10 cellular contexts compared by ENCODE assay signal in the genomic region with DNA sequence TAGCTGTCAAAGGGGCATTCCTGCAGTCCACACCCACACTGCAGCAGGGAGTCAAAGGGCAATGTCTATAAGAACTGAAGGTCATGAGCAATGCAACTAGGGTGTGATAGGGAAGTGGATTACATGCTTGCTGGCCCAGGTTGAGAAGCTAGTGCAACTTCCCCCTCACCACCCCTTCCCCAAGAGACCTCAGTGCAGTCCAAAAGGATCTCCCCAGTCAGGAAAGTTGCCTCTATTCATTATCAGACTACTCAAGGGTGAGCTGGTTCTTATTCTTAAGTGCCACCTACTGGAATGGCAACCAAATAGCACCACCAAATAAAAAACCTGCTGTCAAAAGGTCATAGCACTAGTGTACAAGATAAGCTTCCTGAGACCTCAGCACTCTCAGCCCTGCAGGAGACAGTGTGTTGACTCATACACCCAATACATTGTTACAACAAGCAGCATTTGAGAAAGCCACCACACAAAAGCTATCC. TPM values are rescaled to one million over a fixed set of nuclear protein-coding genes. Genes with fewer than 3 reads are reported as not detected.
DNase-seq lines count a peak whose midpoint lies in the region; ATAC-seq and TF ChIP-seq lines count a peak whose summit lies in the region.
"Had no signal": no experiment of that assay in that cellular context is flagged by ENCODE, and none has a peak within 500 bp of the region (broad histone marks: within the 10 kb centered on the region; RNA-seq: fewer than 3 reads in every experiment).

No MANE protein-coding gene starts in this region.

- no peaks in the 10 kb centered on the region for H3K27me3 ChIP-seq in RWPE2 (ENCODE audit: insufficient read depth, poor library complexity, severe bottlenecking)
- H3K27me3 ChIP-seq in mesenchymal stem cell (ENCODE audit: control insufficient read depth in 1 of 2, insufficient read depth in 1 of 2, low read length in 2 of 2) = no peaks in the 10 kb centered on the region
- H3K27me3 ChIP-seq: SJCRH30 had no signal

- no peak overlapping the region for H2AFZ ChIP-seq in mesenchymal stem cell (ENCODE audit: low read depth, low read length)

- H3K4me3 ChIP-seq in RWPE2 (ENCODE audit: severe bottlenecking) = no peak overlapping the region
- no peak overlapping the region for H3K4me3 ChIP-seq in mesenchymal stem cell (ENCODE audit: insufficient read depth in 1 of 2, low read depth in 1 of 2, low read length in 2 of 2)
- H3K4me3 ChIP-seq: SJCRH30, thoracic aorta had no signal

- H3K4me1 ChIP-seq in RWPE2 (ENCODE audit: insufficient read depth, poor library complexity, severe bottlenecking) = peaks cover 13% of the 10 kb centered on the region
- H3K4me1 ChIP-seq in mesenchymal stem cell (ENCODE audit: control insufficient read depth, insufficient read depth, low read depth, low read length) = no peaks in the 10 kb centered on the region
- H3K4me1 ChIP-seq: SJCRH30 had no signal

- no peak overlapping the region for H3K14ac ChIP-seq in mesenchymal stem cell (ENCODE audit: low read length in 2 of 2)

- intact Hi-C loops in Calu3 (cut with micrococcal nuclease; ENCODE audit: unreplicated experiment) = no loop called here

- in situ Hi-C loops in GM13976 (cut with MboI; ENCODE audit: low sequenced_read_pairs, unreplicated experiment) = no loop called here

- no peak overlapping the region for H2BK5ac ChIP-seq in mesenchymal stem cell (ENCODE audit: low read depth, low read length, poor library complexity, severe bottlenecking)

- H3K27me3 Mint-ChIP-seq in Calu3 (ENCODE audit: unreplicated experiment) (no peaks in the 10 kb centered on the region), mesothelial cell of epicardium (ENCODE audit: low read depth) (no peaks in the 10 kb centered on the region)

- H3K36me3 ChIP-seq in RWPE2 (ENCODE audit: low read depth) (no peaks in the 10 kb centered on the region), mesenchymal stem cell (ENCODE audit: control insufficient read depth in 1 of 2, insufficient read depth in 2 of 2, low read depth in 1 of 2, low read length in 2 of 2) (peaks cover 0 to 3% of the 10 kb centered on the region in 2 experiments)
- H3K36me3 ChIP-seq: SJCRH30, thoracic aorta had no signal

- TF ChIP-seq CTCF in GM13976 (IDR thresholded peaks at IDR 0.05; ENCODE audit: borderline replicate concordance, control extremely low read depth, extremely low read depth, insufficient read depth, missing control alignments) = no peak
- peak; percentile 38 for TF ChIP-seq CTCF in RWPE2 (IDR thresholded peaks at IDR 0.05; ENCODE audit: poor library complexity, severe bottlenecking)
- TF ChIP-seq CTCF in Calu3 (IDR thresholded peaks at IDR 0.05; ENCODE audit: unreplicated experiment) = no peak
- no peak for TF ChIP-seq CTCF in mesothelial cell of epicardium (IDR thresholded peaks at IDR 0.05; ENCODE audit: unreplicated experiment)

- peaks cover 13% of the 10 kb centered on the region for H3K79me1 ChIP-seq in mesenchymal stem cell (replicated peaks; ENCODE audit: low read length, poor library complexity, severe bottlenecking)

- H2BK12ac ChIP-seq in mesenchymal stem cell (ENCODE audit: low read length in 2 of 2) = no peak overlapping the region

- H3K9me3 Mint-ChIP-seq in Calu3 (ENCODE audit: low read depth, unreplicated experiment) (peaks cover 5% of the 10 kb centered on the region), mesothelial cell of epicardium (peaks cover 51% of the 10 kb centered on the region)

- H3K4me3 Mint-ChIP-seq in Calu3 (ENCODE audit: low read depth, unreplicated experiment) = no peak overlapping the region
- H3K4me3 Mint-ChIP-seq in mesothelial cell of epicardium = no peak overlapping the region

- no TSS peak for BruUV-seq in Calu3 (replicated peaks; lab: Mats Ljungman, UMichigan)

- H3K9me3 ChIP-seq in RWPE2 (ENCODE audit: severe bottlenecking) = no peaks in the 10 kb centered on the region
- peaks cover 7% of the 10 kb centered on the region for H3K9me3 ChIP-seq in mesenchymal stem cell (ENCODE audit: control insufficient read depth, low read length)
- H3K9me3 ChIP-seq: SJCRH30 had no signal

- DNase-seq in GM13976 (ENCODE audit: low spot score) (peak; percentile 10), RWPE2 (ENCODE audit: low spot score) (no peak), mesenchymal stem cell (peak; percentile 7), Calu3 (no peak), mesothelial cell of epicardium (ENCODE audit: low spot score in 2 of 2, unreplicated experiment in 2 of 2) (no peak)

- no peak overlapping the region for H3K27ac Mint-ChIP-seq in Calu3 (ENCODE audit: unreplicated experiment)
- no peak overlapping the region for H3K27ac Mint-ChIP-seq in mesothelial cell of epicardium

- H3K27ac ChIP-seq in RWPE2 (ENCODE audit: poor library complexity, severe bottlenecking) (peak overlapping the region; percentile 76), mesenchymal stem cell (ENCODE audit: low read length, poor library complexity, severe bottlenecking) (no peak overlapping the region)
- H3K27ac ChIP-seq: SJCRH30, thoracic aorta had no signal

- no peak overlapping the region for H3K18ac ChIP-seq in mesenchymal stem cell (ENCODE audit: low read depth in 1 of 2, low read length in 2 of 2)

- no peak overlapping the region for H4K91ac ChIP-seq in mesenchymal stem cell (ENCODE audit: low read length)

- H4K8ac ChIP-seq in mesenchymal stem cell (ENCODE audit: low read length) = no peak overlapping the region

- CTCF ChIA-PET in Calu3 (lab: Charles Lee) = interaction anchor here (0.6 kb wide), 1 partner anchor 587 kb away, joined by 3 read pairs; no protein-coding TSS in a partner anchor

- H3K36me3 Mint-ChIP-seq in Calu3 (ENCODE audit: insufficient read depth, unreplicated experiment) (no peaks in the 10 kb centered on the region), mesothelial cell of epicardium (peaks cover 29% of the 10 kb centered on the region)

- H3K23ac ChIP-seq in mesenchymal stem cell (ENCODE audit: low read length in 2 of 2) = no peak overlapping the region

- no peak overlapping the region for H2BK15ac ChIP-seq in mesenchymal stem cell (ENCODE audit: low read depth, poor library complexity, severe bottlenecking)

- no peak overlapping the region for H2AK5ac ChIP-seq in mesenchymal stem cell (ENCODE audit: low read length, severe bottlenecking)

- no peak overlapping the region for H3K4ac ChIP-seq in mesenchymal stem cell (ENCODE audit: low read depth in 1 of 2, low read length in 2 of 2)

- H3K4me2 ChIP-seq in mesenchymal stem cell (ENCODE audit: low read length, poor library complexity, severe bottlenecking) = no peak overlapping the region

- H2BK120ac ChIP-seq in mesenchymal stem cell (ENCODE audit: low read depth, low read length) = no peak overlapping the region

- H3K4me1 Mint-ChIP-seq in Calu3 (ENCODE audit: low read depth, unreplicated experiment) = peaks cover 18% of the 10 kb centered on the region
- H3K4me1 Mint-ChIP-seq in mesothelial cell of epicardium = peaks cover 5% of the 10 kb centered on the region

- ATAC-seq in HG02798 (IDR thresholded peaks at IDR 0.05; ENCODE audit: poor library complexity, unreplicated experiment) (peak; percentile 68), RWPE2 (ENCODE audit: low read depth) (peak; percentile 28; the same call in 2 of the 3 replicates), HG02852 (IDR thresholded peaks at IDR 0.05; ENCODE audit: unreplicated experiment) (no peak), HG02884 (IDR thresholded peaks at IDR 0.05; ENCODE audit: unreplicated experiment) (no peak)

- H3K9ac ChIP-seq in mesenchymal stem cell (ENCODE audit: low read length) = no peak overlapping the region

RNA-seq across cellular contexts. Expression of a gene that starts 28.2 kb away (rescaled TPM):
- polyA plus RNA-seq in mesenchymal stem cell (2013, experiment 1 of 2) = 6.4 TPM
- 7.8 TPM for polyA plus RNA-seq in mesenchymal stem cell (2013, experiment 2 of 2)
- total RNA-seq in Calu3 (2022) (11.5 and 15.8 TPM in 2 replicates), mesothelial cell of epicardium (14.7 to 19.3 TPM (median 15.2 TPM) in 3 replicates)

Comparison
In these comparisons a context has a peak if more than half of its experiments do, and no peak if none do; other contexts are left out.
1. DNase-seq: peak in GM13976 (single experiment) and mesenchymal stem cell (single experiment); none in RWPE2 (single experiment), Calu3 (single experiment) and mesothelial cell of epicardium (0 of 2).
2. ATAC-seq: peak in HG02798 (single experiment) and RWPE2 (single experiment); none in HG02852 (single experiment) and HG02884 (single experiment).